Comparison of ENCODE assay signal across 12 cellular contexts in genomic region chr6:168155193-168155592, GRCh38.
A peak's percentile ranks its signal among the peaks of the same experiment; 100 is the strongest.
DNase-seq lines count a peak whose midpoint lies in the region; ATAC-seq, FAIRE-seq and TF ChIP-seq lines count a peak whose summit lies in the region.
"Had no signal": no experiment of that assay in that cellular context is flagged by ENCODE, and none has a peak within 500 bp of the region (broad histone marks: within the 10 kb centered on the region; RNA-seq: fewer than 3 reads in every experiment).

No MANE protein-coding gene starts in this region.

- H3K4me1 Mint-ChIP-seq in activated T-helper 1 cell treated with anti-CD3 and anti-CD28 coated beads, Interleukin-12 subunit alpha, Interleukin-12 subunit beta, Interleukin-2, Interleukin-4 antibody, amounts not matched to agents 30 ng/mL and 10 ng/mL and 1 ng/mL, durations not matched to agents 14 hours and 24 hours and 36 hours (ENCODE audit: low read depth): no peaks in the 10 kb centered on the region

- intact Hi-C loops in HepG2 (cut with micrococcal nuclease; ENCODE audit: unreplicated experiment): loop anchor here (10.0 kb wide), 1 partner anchor 730 kb away; no protein-coding TSS in a partner anchor
- intact Hi-C loops in right lobe of liver (cut with DNase I): loop anchor here (10.0 kb wide), 2 partner anchors 190 to 200 kb away; no protein-coding TSS in a partner anchor
- intact Hi-C loops in activated T-helper 1 cell treated with anti-CD3 and anti-CD28 coated beads, Interleukin-12 subunit alpha, Interleukin-12 subunit beta, Interleukin-2, Interleukin-4 antibody, amounts not matched to agents 30 ng/mL and 10 ng/mL and 1 ng/mL, durations not matched to agents 14 hours and 24 hours and 36 hours (cut with micrococcal nuclease): no loop called here
- intact Hi-C loops in A673 (cut with micrococcal nuclease; ENCODE audit: unreplicated experiment): loop anchor here (5.0 to 10.0 kb wide), 2 partner anchors 147 to 290 kb away; partner anchors contain the start of gene SMOC2

- in situ Hi-C loops in HepG2 (cut with HindIII; ENCODE audit: extremely low pct_ligation_motif_present, low pct_unique_long_range_greater_than_20kb): loop anchor here (10.0 kb wide), 1 partner anchor 730 kb away; no protein-coding TSS in a partner anchor

- H3K27me3 ChIP-seq in HepG2 (ENCODE audit: control insufficient read depth in 1 of 2, insufficient read depth in 2 of 2, low read length in 2 of 2): peaks cover 7 to 43% of the 10 kb centered on the region in 2 experiments; a peak in 4 of 5 replicates
- H3K27me3 ChIP-seq in right lobe of liver: no peaks in the 10 kb centered on the region
- no peaks in the 10 kb centered on the region for H3K27me3 ChIP-seq in A673 (replicated peaks; ENCODE audit: insufficient read depth, low read depth, low read length, poor library complexity)

- no peaks in the 10 kb centered on the region for H3K9me3 ChIP-seq in HepG2 (ENCODE audit: low read length)
- H3K9me3 ChIP-seq in right lobe of liver: no peaks in the 10 kb centered on the region
- no peaks in the 10 kb centered on the region for H3K9me3 ChIP-seq in A673 (ENCODE audit: low read depth, low read length, poor library complexity, severe bottlenecking)

- POLR2A ChIA-PET in HepG2 (lab: Yijun Ruan, JAX) (no interaction called here), A673 (lab: Charles Lee; ENCODE audit: low non-redundant PET) (no interaction called here)

- H3K36me3 Mint-ChIP-seq in activated T-helper 1 cell treated with anti-CD3 and anti-CD28 coated beads, Interleukin-12 subunit alpha, Interleukin-12 subunit beta, Interleukin-2, Interleukin-4 antibody, amounts not matched to agents 30 ng/mL and 10 ng/mL and 1 ng/mL, durations not matched to agents 14 hours and 24 hours and 36 hours (ENCODE audit: low read depth): no peaks in the 10 kb centered on the region
- H3K36me3 Mint-ChIP-seq: activated naive CD4-positive, alpha-beta T cell treated with anti-CD3 and anti-CD28 coated beads, Interleukin-2, amount 50 U/mL, for 72 hours had no signal

- TF ChIP-seq POLR2A in HepG2 (IDR thresholded peaks at IDR 0.05; ENCODE audit: insufficient read depth in 1 of 2, low read depth in 2 of 2, low read length in 2 of 2): no peak
- no peak for TF ChIP-seq POLR2A in right lobe of liver (IDR thresholded peaks at IDR 0.05)

- BruUV-seq in HepG2 (replicated peaks; lab: Mats Ljungman, UMichigan) (no TSS peak), A673 (replicated peaks; lab: Mats Ljungman, UMichigan) (no TSS peak)

- H3K27ac ChIP-seq in HepG2 (ENCODE audit: extremely low read length, insufficient read depth, low read length) (no peak overlapping the region), right lobe of liver (no peak overlapping the region), A673 (ENCODE audit: low read depth, low read length, poor library complexity, severe bottlenecking) (no peak overlapping the region)

- H3K4me2 ChIP-seq in HepG2 (ENCODE audit: low read depth, low read length): no peak overlapping the region

- CTCF ChIA-PET in HepG2 (lab: Yijun Ruan, JAX; ENCODE audit: low intra/inter-chr PET ratio, low total read pairs) (no interaction called here), A673 (lab: Charles Lee) (no interaction called here)

- no peaks in the 10 kb centered on the region for H4K20me1 ChIP-seq in HepG2 (ENCODE audit: insufficient read depth, low read length)

- ATAC-seq in HepG2 (no peak), right lobe of liver (no peak), GM21528 (IDR thresholded peaks at IDR 0.05; ENCODE audit: low FRiP score, unreplicated experiment) (no peak)
- no peak for ATAC-seq in activated CD4-positive, CD25-positive, alpha-beta regulatory T cell treated with anti-CD3 and anti-CD28 coated beads, Interleukin-2, amount 50 U/mL, for 24 hours
- ATAC-seq: activated naive CD4-positive, alpha-beta T cell treated with anti-CD3 and anti-CD28 coated beads, Interleukin-2, amount 50 U/mL, for 72 hours had no signal

- TF ChIP-seq RAD21 in HepG2 (CRISPR knock-in tag; IDR thresholded peaks at IDR 0.05): no peak

- no peak overlapping the region for H3K4me3 ChIP-seq in HepG2 (replicated peaks in 1 of 3; ENCODE audit: insufficient read depth in 1 of 3, low read depth in 2 of 3, low read length in 3 of 3)
- H3K4me3 ChIP-seq in right lobe of liver: no peak overlapping the region
- H3K4me3 ChIP-seq in A673 (ENCODE audit: low read depth, low read length, poor library complexity, severe bottlenecking): no peak overlapping the region

- FAIRE-seq in HepG2 (lab: Jason Lieb, UNC): no peak

- DNase-seq in HepG2 (ENCODE audit: low spot score) (no peak), right lobe of liver (no peak), iris pigment epithelial cell (ENCODE audit: low read depth) (peak; percentile 35), A673 (ENCODE audit: low spot score) (no peak)
- peak; percentile 15 for DNase-seq in activated CD8-positive, alpha-beta memory T cell treated with anti-CD3 and anti-CD28 coated beads, Interleukin-2, amount 50 U/mL, for 48 hours
- DNase-seq in activated T-helper 1 cell treated with anti-CD3 and anti-CD28 coated beads, Interleukin-12 subunit alpha, Interleukin-12 subunit beta, Interleukin-2, Interleukin-4 antibody, amounts not matched to agents 30 ng/mL and 10 ng/mL and 1 ng/mL, durations not matched to agents 14 hours and 24 hours and 36 hours (ENCODE audit: low spot score): no peak
- DNase-seq: NCI-H1092 treated with DMSO at 0.1 percent for 48 hours, nucleus accumbens, substantia nigra had no signal

- no peak for TF ChIP-seq CTCF in HepG2 (CRISPR knock-in tag; IDR thresholded peaks at IDR 0.05)
- no peak for TF ChIP-seq CTCF in right lobe of liver (IDR thresholded peaks at IDR 0.05)
- TF ChIP-seq CTCF in A673 (conservative IDR thresholded peaks at IDR 0.05; ENCODE audit: low read depth, low read length): no peak

- H3K79me2 ChIP-seq in HepG2 (ENCODE audit: insufficient read depth, low read length): no peaks in the 10 kb centered on the region

- peaks cover 2% of the 10 kb centered on the region for H3K27me3 Mint-ChIP-seq in activated T-helper 1 cell treated with anti-CD3 and anti-CD28 coated beads, Interleukin-12 subunit alpha, Interleukin-12 subunit beta, Interleukin-2, Interleukin-4 antibody, amounts not matched to agents 30 ng/mL and 10 ng/mL and 1 ng/mL, durations not matched to agents 14 hours and 24 hours and 36 hours (ENCODE audit: insufficient read depth)

- WGBS in HepG2 (ENCODE audit: low lambda C conversion rate): 27% methylated on average over 3 of the region's 5 CpGs
- 84% methylated on average over 5 of the region's 5 CpGs for WGBS in right lobe of liver (ENCODE audit: insufficient coverage, low coverage, low lambda C conversion rate, missing lambda C conversion rate)

- peaks cover 52% of the 10 kb centered on the region for H3K4me1 ChIP-seq in HepG2 (ENCODE audit: insufficient read depth, low read length)
- no peaks in the 10 kb centered on the region for H3K4me1 ChIP-seq in right lobe of liver
- H3K4me1 ChIP-seq in A673 (ENCODE audit: insufficient read depth, low read length, poor library complexity, severe bottlenecking): peaks cover 46% of the 10 kb centered on the region

- H3K36me3 ChIP-seq in HepG2 (replicated peaks in 1 of 2; ENCODE audit: control insufficient read depth in 1 of 2, insufficient read depth in 2 of 2, low read length in 2 of 2) (no peaks in the 10 kb centered on the region), right lobe of liver (no peaks in the 10 kb centered on the region), A673 (ENCODE audit: insufficient read depth, low read length, poor library complexity, severe bottlenecking) (no peaks in the 10 kb centered on the region)

- H3K4me3 Mint-ChIP-seq in activated T-helper 1 cell treated with anti-CD3 and anti-CD28 coated beads, Interleukin-12 subunit alpha, Interleukin-12 subunit beta, Interleukin-2, Interleukin-4 antibody, amounts not matched to agents 30 ng/mL and 10 ng/mL and 1 ng/mL, durations not matched to agents 14 hours and 24 hours and 36 hours: no peak overlapping the region

- H3K27ac Mint-ChIP-seq in activated T-helper 1 cell treated with anti-CD3 and anti-CD28 coated beads, Interleukin-12 subunit alpha, Interleukin-12 subunit beta, Interleukin-2, Interleukin-4 antibody, amounts not matched to agents 30 ng/mL and 10 ng/mL and 1 ng/mL, durations not matched to agents 14 hours and 24 hours and 36 hours: no peak overlapping the region
- H3K27ac Mint-ChIP-seq: activated naive CD4-positive, alpha-beta T cell treated with anti-CD3 and anti-CD28 coated beads, Interleukin-2, amount 50 U/mL, for 72 hours had no signal

- no peak for TF ChIP-seq EP300 in HepG2 (IDR thresholded peaks at IDR 0.05; ENCODE audit: low read depth in 2 of 2, low read length in 2 of 2)
- TF ChIP-seq EP300 in HepG2 (CRISPR knock-in tag; IDR thresholded peaks at IDR 0.05; ENCODE audit: borderline replicate concordance): no peak

- no peaks in the 10 kb centered on the region for H3K9me3 Mint-ChIP-seq in activated T-helper 1 cell treated with anti-CD3 and anti-CD28 coated beads, Interleukin-12 subunit alpha, Interleukin-12 subunit beta, Interleukin-2, Interleukin-4 antibody, amounts not matched to agents 30 ng/mL and 10 ng/mL and 1 ng/mL, durations not matched to agents 14 hours and 24 hours and 36 hours
- H3K9me3 Mint-ChIP-seq: activated naive CD4-positive, alpha-beta T cell treated with anti-CD3 and anti-CD28 coated beads, Interleukin-2, amount 50 U/mL, for 72 hours had no signal

- no peak overlapping the region for H3K9ac ChIP-seq in HepG2 (ENCODE audit: insufficient read depth, low read depth, low read length)

- no peak overlapping the region for H2AFZ ChIP-seq in HepG2 (ENCODE audit: low read length)

TF ChIP-seq in HepG2, 621 proteins besides CTCF, POLR2A, EP300 and RAD21 (continues in another document):
- TF ChIP-seq NFE2L2 (IDR thresholded peaks at IDR 0.05; ENCODE audit: low read length) (peak; percentile 48; the same call in 1 of the 2 replicates), ZBTB44 (CRISPR knock-in tag; IDR thresholded peaks at IDR 0.05) (no peak), RARA (CRISPR knock-in tag; IDR thresholded peaks at IDR 0.05) (no peak), ASH2L (IDR thresholded peaks at IDR 0.05; ENCODE audit: insufficient read length, low read depth, low read length) (no peak), ZNF232 (CRISPR knock-in tag; IDR thresholded peaks at IDR 0.05; ENCODE audit: borderline replicate concordance) (no peak)

Comparison
In these comparisons a context has a peak if more than half of its experiments do, and no peak if none do; other contexts are left out.
1. DNase-seq: peak in activated CD8-positive, alpha-beta memory T cell treated with anti-CD3 and anti-CD28 coated beads, Interleukin-2, amount 50 U/mL, for 48 hours (single experiment) and iris pigment epithelial cell (single experiment); none in HepG2 (single experiment), right lobe of liver (0 of 3), activated T-helper 1 cell treated with anti-CD3 and anti-CD28 coated beads, Interleukin-12 subunit alpha, Interleukin-12 subunit beta, Interleukin-2, Interleukin-4 antibody, amounts not matched to agents 30 ng/mL and 10 ng/mL and 1 ng/mL, durations not matched to agents 14 hours and 24 hours and 36 hours (single experiment) and A673 (single experiment).